Comparison of ENCODE assay signal across 1 cellular context in genomic region chr10:5708356-5708755, GRCh38.
TF ChIP-seq lines count a peak whose summit lies in the region.

No MANE protein-coding gene starts in this region.

TF ChIP-seq in K562, 482 proteins besides CTCF, POLR2A, EP300 and RAD21:
- TF ChIP-seq CREB3L1 (IDR thresholded peaks at IDR 0.05; ENCODE audit: borderline replicate concordance, low read depth) (no peak), ZNF639 (CRISPR knock-in tag; conservative IDR thresholded peaks at IDR 0.05 in 1 of 2, IDR thresholded peaks at IDR 0.05 in 1 of 2) (no peak), ETV6 (IDR thresholded peaks at IDR 0.05; ENCODE audit: borderline replicate concordance in 1 of 2, low read depth in 2 of 2, low read length in 1 of 2) (no peak), ETV6 (CRISPR knock-in tag; IDR thresholded peaks at IDR 0.05; ENCODE audit: borderline replicate concordance) (no peak), ZBTB49 (CRISPR knock-in tag; IDR thresholded peaks at IDR 0.05; ENCODE audit: borderline replicate concordance) (no peak)
- TF ChIP-seq, protein P1, sequence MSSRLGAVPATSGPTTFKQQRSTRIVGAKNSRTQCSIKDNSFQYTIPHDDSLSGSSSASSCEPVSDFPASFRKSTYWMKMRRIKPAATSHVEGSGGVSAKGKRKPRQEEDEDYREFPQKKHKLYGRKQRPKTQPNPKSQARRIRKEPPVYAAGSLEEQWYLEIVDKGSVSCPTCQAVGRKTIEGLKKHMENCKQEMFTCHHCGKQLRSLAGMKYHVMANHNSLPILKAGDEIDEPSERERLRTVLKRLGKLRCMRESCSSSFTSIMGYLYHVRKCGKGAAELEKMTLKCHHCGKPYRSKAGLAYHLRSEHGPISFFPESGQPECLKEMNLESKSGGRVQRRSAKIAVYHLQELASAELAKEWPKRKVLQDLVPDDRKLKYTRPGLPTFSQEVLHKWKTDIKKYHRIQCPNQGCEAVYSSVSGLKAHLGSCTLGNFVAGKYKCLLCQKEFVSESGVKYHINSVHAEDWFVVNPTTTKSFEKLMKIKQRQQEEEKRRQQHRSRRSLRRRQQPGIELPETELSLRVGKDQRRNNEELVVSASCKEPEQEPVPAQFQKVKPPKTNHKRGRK (tag; IDR thresholded peaks at IDR 0.05): peak; percentile 36; the same call in 1 of the 2 replicates
TF ChIP-seq in K562: peak in this region for 1.
